25 cellular contexts compared by ENCODE assay signal in genomic region chr17:13209091-13209490, GRCh38.
DNase-seq lines count a peak whose midpoint lies in the region; ATAC-seq, FAIRE-seq and TF ChIP-seq lines count a peak whose summit lies in the region.
"Had no signal": no experiment of that assay in that cellular context is flagged by ENCODE, and none has a peak within 500 bp of the region (broad histone marks: within the 10 kb centered on the region; RNA-seq: fewer than 3 reads in every experiment).

No MANE protein-coding gene starts in this region.

- H3K9me3 Mint-ChIP-seq in astrocyte (ENCODE audit: unreplicated experiment) (peaks cover 4% of the 10 kb centered on the region), glutamatergic neuron (ENCODE audit: unreplicated experiment) (peaks cover 2% of the 10 kb centered on the region)
- H3K9me3 Mint-ChIP-seq: CD4-positive, alpha-beta T cell had no signal

- H3K36me3 Mint-ChIP-seq in astrocyte (ENCODE audit: low read depth, unreplicated experiment): no peaks in the 10 kb centered on the region
- peaks cover 3% of the 10 kb centered on the region for H3K36me3 Mint-ChIP-seq in glutamatergic neuron (ENCODE audit: unreplicated experiment)
- H3K36me3 Mint-ChIP-seq: IgD-negative memory B cell had no signal

- TF ChIP-seq CTCF in astrocyte (IDR thresholded peaks at IDR 0.05; ENCODE audit: insufficient read depth, low read depth, low read length) (no peak), fibroblast of mammary gland (conservative IDR thresholded peaks at IDR 0.05; ENCODE audit: control insufficient read depth, insufficient read depth, low read depth, low read length) (no peak), glutamatergic neuron (IDR thresholded peaks at IDR 0.05; ENCODE audit: partially characterized antibody, unreplicated experiment) (no peak)

- peaks cover 3% of the 10 kb centered on the region for H3K4me1 Mint-ChIP-seq in astrocyte (ENCODE audit: low read depth, unreplicated experiment)
- no peaks in the 10 kb centered on the region for H3K4me1 Mint-ChIP-seq in glutamatergic neuron (ENCODE audit: low read depth, unreplicated experiment)

- H3K27ac Mint-ChIP-seq in astrocyte (ENCODE audit: unreplicated experiment) (no peak overlapping the region), glutamatergic neuron (ENCODE audit: unreplicated experiment) (no peak overlapping the region)
- H3K27ac Mint-ChIP-seq: CD4-positive, alpha-beta T cell; IgD-negative memory B cell had no signal

- H3K4me3 ChIP-seq in astrocyte (ENCODE audit: insufficient read depth, low read depth, low read length) (no peak overlapping the region), fibroblast of mammary gland (ENCODE audit: control insufficient read depth, low read depth, low read length) (no peak overlapping the region)
- H3K4me3 ChIP-seq: BLaER1 had no signal

- H3K27me3 Mint-ChIP-seq in astrocyte (ENCODE audit: low read depth, unreplicated experiment) (no peaks in the 10 kb centered on the region), glutamatergic neuron (ENCODE audit: unreplicated experiment) (no peaks in the 10 kb centered on the region)

- ATAC-seq in GM21528 (IDR thresholded peaks at IDR 0.05; ENCODE audit: low FRiP score, unreplicated experiment) (no peak), HG02588 (IDR thresholded peaks at IDR 0.05; ENCODE audit: unreplicated experiment) (no peak)
- ATAC-seq: HCT116 had no signal

- H3K9me3 ChIP-seq in astrocyte (ENCODE audit: insufficient read depth, low read depth, low read length): no peaks in the 10 kb centered on the region
- H3K9me3 ChIP-seq: Caco-2 had no signal

- FAIRE-seq in astrocyte (lab: Jason Lieb, UNC): no peak
- FAIRE-seq: GM12891 had no signal

- no peaks in the 10 kb centered on the region for H3K4me1 ChIP-seq in astrocyte (ENCODE audit: insufficient read depth, low read length)
- H3K4me1 ChIP-seq: BLaER1, Caco-2 had no signal

- no peaks in the 10 kb centered on the region for H3K79me2 ChIP-seq in astrocyte (ENCODE audit: insufficient read depth, low read length)

- no peaks in the 10 kb centered on the region for H4K20me1 ChIP-seq in astrocyte (ENCODE audit: insufficient read depth, low read length)
- H4K20me1 ChIP-seq: BLaER1 had no signal

- DNase-seq in LHCN-M2 (ENCODE audit: low read depth) (peak; percentile 11), astrocyte (ENCODE audit: low read depth) (peak; percentile 31), fibroblast of mammary gland (ENCODE audit: low read depth) (peak; percentile 19), glutamatergic neuron (no peak), amygdala (lab: John Stamatoyannopoulos, UW) (no peak)
- DNase-seq: ACHN; Caco-2; CD4-positive, alpha-beta T cell; DMS 273 treated with DMSO at 0.1 percent for 48 hours; DMS79 treated with DMSO at 0.1 percent for 48 hours; GOT3; MM.1S; NCI-H1048; NCI-H1417 treated with DMSO at 0.1 percent for 48 hours; NCI-H187; NCI-H446; NCI-H526; OCI-M1; Right ventricle myocardium superior had no signal

- H3K4me2 ChIP-seq in astrocyte (ENCODE audit: low read length): no peak overlapping the region
- H3K4me2 ChIP-seq: BLaER1 had no signal

- no peak overlapping the region for H3K9ac ChIP-seq in astrocyte (ENCODE audit: low read length)
- H3K9ac ChIP-seq: BLaER1 had no signal

- no peak overlapping the region for H2AFZ ChIP-seq in astrocyte (ENCODE audit: low read depth, low read length)

- no peak overlapping the region for H3K27ac ChIP-seq in astrocyte (ENCODE audit: low read depth, low read length)
- H3K27ac ChIP-seq: BLaER1 had no signal

- H3K36me3 ChIP-seq in astrocyte (ENCODE audit: insufficient read depth, low read length): no peaks in the 10 kb centered on the region
- H3K36me3 ChIP-seq: BLaER1 had no signal

- H3K4me3 Mint-ChIP-seq in astrocyte (ENCODE audit: unreplicated experiment) (no peak overlapping the region), glutamatergic neuron (ENCODE audit: unreplicated experiment) (no peak overlapping the region)
- H3K4me3 Mint-ChIP-seq: CD4-positive, alpha-beta T cell; IgD-negative memory B cell had no signal

- no peaks in the 10 kb centered on the region for H3K27me3 ChIP-seq in astrocyte (ENCODE audit: insufficient read depth, low read length)
- H3K27me3 ChIP-seq: BLaER1 had no signal

Comparison
In these comparisons a context has a peak if more than half of its experiments do, and no peak if none do; other contexts are left out.
1. DNase-seq: peak in LHCN-M2 (single experiment), astrocyte (single experiment) and fibroblast of mammary gland (single experiment); none in glutamatergic neuron (single experiment) and amygdala (0 of 56).